Comparison of ENCODE assay signal across 22 cellular contexts in the genomic region with DNA sequence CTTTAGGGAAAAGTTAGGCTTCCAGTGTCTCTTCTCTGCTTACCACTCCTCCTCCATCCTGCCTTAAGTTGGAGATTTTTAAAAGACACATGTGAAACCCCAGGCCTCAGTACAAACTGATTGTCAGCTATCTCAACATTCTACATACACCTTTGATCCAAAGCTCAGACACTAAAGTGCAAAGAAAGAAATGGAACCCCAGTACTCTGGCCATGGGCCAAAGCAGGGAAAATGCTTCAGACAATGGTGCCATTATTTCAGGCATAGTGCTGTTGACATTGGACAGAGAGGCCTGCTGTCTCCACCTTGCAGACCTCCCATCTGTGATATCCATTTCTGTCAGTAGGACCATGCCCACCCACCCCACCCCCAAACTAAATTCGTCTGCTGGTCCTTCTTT. TPM values are rescaled to one million over a fixed set of nuclear protein-coding genes. Genes with fewer than 3 reads are reported as not detected.
A peak's percentile ranks its signal among the peaks of the same experiment; 100 is the strongest.
DNase-seq lines count a peak whose midpoint lies in the region; ATAC-seq and TF ChIP-seq lines count a peak whose summit lies in the region.
"Had no signal": no experiment of that assay in that cellular context is flagged by ENCODE, and none has a peak within 500 bp of the region (broad histone marks: within the 10 kb centered on the region; RNA-seq: fewer than 3 reads in every experiment).

No MANE protein-coding gene starts in this region.

- H3K9me3 ChIP-seq in heart left ventricle: no peaks in the 10 kb centered on the region
- H3K9me3 ChIP-seq: lower lobe of right lung, neutrophil, prostate gland, upper lobe of right lung had no signal

- no peak overlapping the region for H3K4me3 Mint-ChIP-seq in Calu3 (ENCODE audit: low read depth, unreplicated experiment)
- H3K4me3 Mint-ChIP-seq in mesothelial cell of epicardium: no peak overlapping the region
- H3K4me3 Mint-ChIP-seq: activated naive CD4-positive, alpha-beta T cell treated with anti-CD3 and anti-CD28 coated beads for 36 hours; CD8-positive, alpha-beta memory T cell; endodermal cell had no signal

- CTCF ChIA-PET in Calu3 (lab: Charles Lee): no interaction called here

- H3K4me1 ChIP-seq in heart left ventricle: peaks cover 0 to 27% (median 5%) of the 10 kb centered on the region in 12 donors
- H3K4me1 ChIP-seq: lower lobe of right lung, prostate gland, upper lobe of right lung had no signal

- H3K4me3 ChIP-seq in heart left ventricle: no peak overlapping the region
- H3K4me3 ChIP-seq: cardiac muscle cell, lower lobe of right lung, prostate gland, upper lobe of right lung had no signal

- peaks cover 0 to 7% (median 0%) of the 10 kb centered on the region in 9 donors for H3K36me3 ChIP-seq in heart left ventricle
- H3K36me3 ChIP-seq: cardiac muscle cell, neutrophil, prostate gland had no signal

- no peaks in the 10 kb centered on the region for H3K27me3 ChIP-seq in heart left ventricle
- H3K27me3 ChIP-seq: cardiac muscle cell, neutrophil, upper lobe of right lung had no signal

- no peaks in the 10 kb centered on the region for H3K27me3 Mint-ChIP-seq in Calu3 (ENCODE audit: unreplicated experiment)
- H3K27me3 Mint-ChIP-seq in mesothelial cell of epicardium (ENCODE audit: low read depth): no peaks in the 10 kb centered on the region
- H3K27me3 Mint-ChIP-seq: CD8-positive, alpha-beta memory T cell had no signal

- H3K36me3 Mint-ChIP-seq in Calu3 (ENCODE audit: insufficient read depth, unreplicated experiment): peaks cover 73% of the 10 kb centered on the region
- H3K36me3 Mint-ChIP-seq in mesothelial cell of epicardium: peaks cover 4% of the 10 kb centered on the region

- H3K27ac ChIP-seq in heart left ventricle: no peak overlapping the region
- H3K27ac ChIP-seq: cardiac muscle cell, lower lobe of right lung, neutrophil, prostate gland, upper lobe of right lung had no signal

- WGBS in heart left ventricle, 4 donors: 50 to 60% (median 52%) methylated on average over 1 of the region's 1 CpG

- no peak for TF ChIP-seq POLR2A in heart left ventricle (IDR thresholded peaks at IDR 0.05)

- peak overlapping the region; percentile 38 for H3K27ac Mint-ChIP-seq in Calu3 (ENCODE audit: unreplicated experiment)
- peak overlapping the region; percentile 9 for H3K27ac Mint-ChIP-seq in mesothelial cell of epicardium
- H3K27ac Mint-ChIP-seq: activated naive CD4-positive, alpha-beta T cell treated with anti-CD3 and anti-CD28 coated beads for 36 hours; endodermal cell had no signal

- no peak for ATAC-seq in heart left ventricle
- ATAC-seq: lower lobe of right lung, upper lobe of right lung had no signal

- BruUV-seq in Calu3 (replicated peaks; lab: Mats Ljungman, UMichigan): no TSS peak

- intact Hi-C loops in Calu3 (cut with micrococcal nuclease; ENCODE audit: unreplicated experiment) (no loop called here), heart left ventricle (cut with DNase I) (loop anchor here in 7 of 10 donors (5.0 to 10.0 kb wide), 4 partner anchors 451 to 681 kb away; no protein-coding TSS in a partner anchor)

- DNase-seq in NCI-H146 (lab: John Stamatoyannopoulos, UW) (peak; percentile 35), NCI-H146 treated with DMSO at 0.1 percent for 48 hours (lab: John Stamatoyannopoulos, UW; ENCODE audit: unreplicated experiment) (no peak), Calu3 (peak; percentile 55), NCI-H748 treated with DMSO at 0.1 percent for 48 hours (lab: John Stamatoyannopoulos, UW) (peak; percentile 25), mesothelial cell of epicardium (ENCODE audit: low spot score in 2 of 2, unreplicated experiment in 2 of 2) (no peak), GOT3 (lab: John Stamatoyannopoulos, UW) (no peak), heart left ventricle (no peak)
- no peak for DNase-seq in NK-92 treated with Interleukin-12 subunit alpha and Interleukin-12 subunit beta, amount 100 ng/mL, for 24 hours (lab: John Stamatoyannopoulos, UW)
- DNase-seq: activated CD4-positive, alpha-beta T cell treated with anti-CD3 and anti-CD28 coated beads for 1 hour; activated naive CD4-positive, alpha-beta T cell treated with anti-CD3 and anti-CD28 coated beads for 36 hours; activated T-cell treated with anti-CD3 and anti-CD28 coated beads, Interleukin-2, amount 50 U/mL, for 1 hour; AML-193; CD8-positive, alpha-beta memory T cell; cortex of kidney; endodermal cell; KG1; lower lobe of right lung; NCI-H1694 treated with DMSO at 0.1 percent for 48 hours; upper lobe of right lung had no signal

- H3K9me3 Mint-ChIP-seq in Calu3 (ENCODE audit: low read depth, unreplicated experiment): no peaks in the 10 kb centered on the region
- H3K9me3 Mint-ChIP-seq in mesothelial cell of epicardium: no peaks in the 10 kb centered on the region
- H3K9me3 Mint-ChIP-seq: activated naive CD4-positive, alpha-beta T cell treated with anti-CD3 and anti-CD28 coated beads for 36 hours; CD8-positive, alpha-beta memory T cell; endodermal cell had no signal

- H3K4me1 Mint-ChIP-seq in Calu3 (ENCODE audit: low read depth, unreplicated experiment) (peaks cover 19% of the 10 kb centered on the region), mesothelial cell of epicardium (peaks cover 15% of the 10 kb centered on the region)

- TF ChIP-seq CTCF in Calu3 (IDR thresholded peaks at IDR 0.05; ENCODE audit: unreplicated experiment): no peak
- no peak for TF ChIP-seq CTCF in mesothelial cell of epicardium (IDR thresholded peaks at IDR 0.05; ENCODE audit: unreplicated experiment)
- TF ChIP-seq CTCF in heart left ventricle (IDR thresholded peaks at IDR 0.05): no peak

RNA-seq across cellular contexts. Expression of a gene that starts 49.1 kb away (rescaled TPM):
- total RNA-seq in Calu3 (2022): 356 and 393 TPM in 2 replicates
- total RNA-seq in mesothelial cell of epicardium: 211 to 224 TPM (median 223 TPM) in 3 replicates
- 100 to 1,000 TPM in 4 of 9 donors, 10 to 100 TPM in 5; 64.5 to 133 (median 98.1) TPM for total RNA-seq in heart left ventricle
- polyA plus RNA-seq in heart left ventricle: 10 to 100 TPM; 12.7 to 29.0 TPM

Comparison
In these comparisons a context has a peak if more than half of its experiments do, and no peak if none do; other contexts are left out.
1. DNase-seq: peak in NCI-H146 (single experiment), Calu3 (single experiment) and NCI-H748 treated with DMSO at 0.1 percent for 48 hours (single experiment); none in NCI-H146 treated with DMSO at 0.1 percent for 48 hours (single experiment), mesothelial cell of epicardium (0 of 2), NK-92 treated with Interleukin-12 subunit alpha and Interleukin-12 subunit beta, amount 100 ng/mL, for 24 hours (single experiment), GOT3 (single experiment) and heart left ventricle (0 of 5).